In the genomic region with DNA sequence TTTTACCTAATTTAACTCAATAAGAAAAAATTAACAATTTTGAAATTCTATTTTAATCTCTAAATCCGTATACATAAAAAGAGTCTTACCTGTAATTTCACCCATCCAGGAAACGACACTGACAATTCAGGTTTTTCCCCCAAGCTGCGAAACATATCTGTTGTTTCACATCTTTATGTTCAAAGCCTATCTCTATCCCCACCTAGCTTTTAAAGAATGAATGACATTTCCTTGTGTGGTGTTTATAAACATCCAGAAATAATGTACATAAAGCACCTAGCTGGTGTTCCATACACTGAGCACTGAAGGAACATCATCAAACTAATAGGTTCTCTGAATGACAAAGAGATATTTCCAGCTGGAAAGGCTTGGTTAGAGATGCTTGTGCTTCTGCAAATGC, we compare ENCODE assay signal across 15 cellular contexts.
DNase-seq lines count a peak whose midpoint lies in the region; ATAC-seq and TF ChIP-seq lines count a peak whose summit lies in the region.
"Had no signal": no experiment of that assay in that cellular context is flagged by ENCODE, and none has a peak within 500 bp of the region (broad histone marks: within the 10 kb centered on the region; RNA-seq: fewer than 3 reads in every experiment).

No MANE protein-coding gene starts in this region.

- ATAC-seq in thoracic aorta (ENCODE audit: insufficient number of reproducible peaks, low FRiP score, low read depth): no peak
- ATAC-seq: pancreas had no signal

- H3K4me1 ChIP-seq in breast epithelium (no peaks in the 10 kb centered on the region), thoracic aorta (ENCODE audit: control insufficient read depth in 1 of 2, low read depth in 2 of 2) (no peaks in the 10 kb centered on the region), vagina (no peaks in the 10 kb centered on the region)
- H3K4me1 ChIP-seq: pancreas had no signal

- H3K9me3 ChIP-seq in breast epithelium (no peaks in the 10 kb centered on the region), thoracic aorta (no peaks in the 10 kb centered on the region), vagina (no peaks in the 10 kb centered on the region)
- H3K9me3 ChIP-seq: pancreas had no signal

- no peak overlapping the region for H3K27ac Mint-ChIP-seq in MCF 10A (ENCODE audit: low read depth, unreplicated experiment)

- H3K36me3 Mint-ChIP-seq in MCF 10A (ENCODE audit: insufficient read depth, unreplicated experiment): no peaks in the 10 kb centered on the region

- no peaks in the 10 kb centered on the region for H3K27me3 Mint-ChIP-seq in MCF 10A (ENCODE audit: insufficient read depth, unreplicated experiment)

- POLR2A ChIA-PET in MCF 10A (lab: Yijun Ruan, JAX): interaction anchor here (0.6 kb wide), 1 partner anchor 96 kb away, joined by 3 read pairs; no protein-coding TSS in a partner anchor

- intact Hi-C loops in MCF 10A (cut with micrococcal nuclease) (loop anchor here (1.0 to 5.0 kb wide), 3 partner anchors 190 to 707 kb away; no protein-coding TSS in a partner anchor), breast epithelium (cut with DNase I; ENCODE audit: low total_unique reads) (no loop called here), vagina (cut with DNase I) (no loop called here)

- H3K27ac ChIP-seq in breast epithelium (no peak overlapping the region), thoracic aorta (no peak overlapping the region), vagina (no peak overlapping the region)
- H3K27ac ChIP-seq: pancreas, SK-N-MC had no signal

- no peaks in the 10 kb centered on the region for H3K9me3 Mint-ChIP-seq in MCF 10A (ENCODE audit: unreplicated experiment)

- no peak overlapping the region for H3K4me3 ChIP-seq in breast epithelium
- no peak overlapping the region for H3K4me3 ChIP-seq in fibroblast of villous mesenchyme (ENCODE audit: low read depth, low read length)
- no peak overlapping the region for H3K4me3 ChIP-seq in thoracic aorta
- no peak overlapping the region for H3K4me3 ChIP-seq in vagina
- H3K4me3 ChIP-seq: pancreas, SK-N-MC had no signal

- DNase-seq in MCF 10A (ENCODE audit: unreplicated experiment) (no peak), breast epithelium (ENCODE audit: low spot score in 2 of 2) (no peak), OCI-M1 (lab: John Stamatoyannopoulos, UW) (peak; percentile 43), fibroblast of villous mesenchyme (ENCODE audit: low read depth) (peak; percentile 1), thoracic aorta (ENCODE audit: low spot score) (no peak), COLO829 (ENCODE audit: low spot score) (no peak), Ammon's horn (ENCODE audit: low spot score) (no peak), vagina (ENCODE audit: extremely low spot score in 2 of 2) (no peak)
- DNase-seq: activated T-cell treated with anti-CD3 and anti-CD28 coated beads, Interleukin-2, amount 50 U/mL, for 1 hour; effector CD8-positive, alpha-beta T cell; EL; hippocampal formation; NCI-H446 treated with DMSO at 0.1 percent for 48 hours; pancreas had no signal

- BruUV-seq in MCF 10A (replicated peaks; lab: Mats Ljungman, UMichigan): no TSS peak

- TF ChIP-seq POLR2A in breast epithelium (IDR thresholded peaks at IDR 0.05): no peak
- TF ChIP-seq POLR2A in vagina (IDR thresholded peaks at IDR 0.05): no peak

- peaks cover 4% of the 10 kb centered on the region for H3K4me1 Mint-ChIP-seq in MCF 10A (ENCODE audit: insufficient read depth, unreplicated experiment)

- no peak overlapping the region for H3K4me3 Mint-ChIP-seq in MCF 10A (ENCODE audit: unreplicated experiment)

- H3K27me3 ChIP-seq in breast epithelium: no peaks in the 10 kb centered on the region
- H3K27me3 ChIP-seq in thoracic aorta (replicated peaks; ENCODE audit: insufficient read depth): no peaks in the 10 kb centered on the region
- no peaks in the 10 kb centered on the region for H3K27me3 ChIP-seq in vagina
- H3K27me3 ChIP-seq: pancreas had no signal

- H3K36me3 ChIP-seq in breast epithelium (no peaks in the 10 kb centered on the region), thoracic aorta (no peaks in the 10 kb centered on the region), vagina (no peaks in the 10 kb centered on the region)
- H3K36me3 ChIP-seq: pancreas had no signal

- CTCF ChIA-PET in MCF 10A (lab: Yijun Ruan, JAX): interaction anchor here (0.6 to 2.8 kb wide), 12 partner anchors 10 to 1746 kb away, joined by 3 to 21 read pairs (median 4); no protein-coding TSS in a partner anchor

- peak; percentile 42 for TF ChIP-seq CTCF in MCF 10A (IDR thresholded peaks at IDR 0.05; ENCODE audit: unreplicated experiment)
- no peak for TF ChIP-seq CTCF in breast epithelium (IDR thresholded peaks at IDR 0.05)
- peak; percentile 28 for TF ChIP-seq CTCF in fibroblast of villous mesenchyme (IDR thresholded peaks at IDR 0.05; ENCODE audit: insufficient read depth, low read depth, low read length)
- TF ChIP-seq CTCF in thoracic aorta (IDR thresholded peaks at IDR 0.05): peak; percentile 29
- TF ChIP-seq CTCF in vagina (IDR thresholded peaks at IDR 0.05): peak in 1 of 3 experiments; percentile 1

Comparison
In these comparisons a context has a peak if more than half of its experiments do, and no peak if none do; other contexts are left out.
1. CTCF ChIP-seq: peak in MCF 10A (single experiment), fibroblast of villous mesenchyme (single experiment) and thoracic aorta (single experiment); none in breast epithelium (0 of 3).
2. DNase-seq: peak in OCI-M1 (single experiment) and fibroblast of villous mesenchyme (single experiment); none in MCF 10A (single experiment), breast epithelium (0 of 2), thoracic aorta (single experiment), COLO829 (single experiment), Ammon's horn (single experiment) and vagina (0 of 2).